Comparison of ENCODE assay signal across 1 cellular context in the genomic region with DNA sequence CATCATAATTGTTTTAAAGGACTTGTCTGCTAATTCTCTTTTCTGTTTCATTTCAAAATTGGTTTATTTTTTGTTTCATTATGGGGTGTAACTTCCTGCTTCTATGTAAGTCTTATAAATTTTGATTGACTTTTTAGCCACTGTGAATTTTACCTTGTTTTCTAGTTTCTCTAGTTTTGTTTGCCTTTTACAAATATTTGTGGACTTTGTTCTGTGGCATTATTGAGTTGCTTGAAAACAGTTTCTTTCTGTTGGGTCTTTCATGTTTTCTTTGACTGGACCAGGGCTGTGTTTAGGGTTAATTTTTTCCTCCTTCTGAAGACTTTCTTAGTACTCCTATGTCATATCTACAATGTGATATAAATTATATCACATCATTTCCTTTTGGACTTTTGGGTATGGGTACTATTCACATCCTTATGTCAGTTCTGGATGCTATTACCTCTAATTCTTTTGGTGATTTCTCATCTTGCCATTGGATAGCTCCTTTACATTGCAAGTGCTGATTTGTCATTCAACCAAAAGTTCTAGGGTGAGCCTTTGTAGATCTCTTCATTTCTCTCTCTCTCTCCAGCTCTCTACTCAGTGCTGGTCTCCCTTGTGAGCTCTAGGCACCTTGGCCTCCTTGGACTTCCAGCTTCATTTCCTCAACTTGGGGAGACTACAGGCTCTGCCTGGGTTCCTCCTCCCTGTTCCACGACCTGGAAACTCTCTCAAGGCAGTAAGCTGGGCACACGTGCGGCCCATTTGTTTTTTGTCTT.
TF ChIP-seq lines count a peak whose summit lies in the region.

No MANE protein-coding gene starts in this region.

TF ChIP-seq in GM23338, 12 proteins besides CTCF, POLR2A, EP300 and RAD21:
- TF ChIP-seq ZNF331 (CRISPR knock-in tag; IDR thresholded peaks at IDR 0.05; ENCODE audit: low read depth), result no peak
- TF ChIP-seq, protein P1, sequence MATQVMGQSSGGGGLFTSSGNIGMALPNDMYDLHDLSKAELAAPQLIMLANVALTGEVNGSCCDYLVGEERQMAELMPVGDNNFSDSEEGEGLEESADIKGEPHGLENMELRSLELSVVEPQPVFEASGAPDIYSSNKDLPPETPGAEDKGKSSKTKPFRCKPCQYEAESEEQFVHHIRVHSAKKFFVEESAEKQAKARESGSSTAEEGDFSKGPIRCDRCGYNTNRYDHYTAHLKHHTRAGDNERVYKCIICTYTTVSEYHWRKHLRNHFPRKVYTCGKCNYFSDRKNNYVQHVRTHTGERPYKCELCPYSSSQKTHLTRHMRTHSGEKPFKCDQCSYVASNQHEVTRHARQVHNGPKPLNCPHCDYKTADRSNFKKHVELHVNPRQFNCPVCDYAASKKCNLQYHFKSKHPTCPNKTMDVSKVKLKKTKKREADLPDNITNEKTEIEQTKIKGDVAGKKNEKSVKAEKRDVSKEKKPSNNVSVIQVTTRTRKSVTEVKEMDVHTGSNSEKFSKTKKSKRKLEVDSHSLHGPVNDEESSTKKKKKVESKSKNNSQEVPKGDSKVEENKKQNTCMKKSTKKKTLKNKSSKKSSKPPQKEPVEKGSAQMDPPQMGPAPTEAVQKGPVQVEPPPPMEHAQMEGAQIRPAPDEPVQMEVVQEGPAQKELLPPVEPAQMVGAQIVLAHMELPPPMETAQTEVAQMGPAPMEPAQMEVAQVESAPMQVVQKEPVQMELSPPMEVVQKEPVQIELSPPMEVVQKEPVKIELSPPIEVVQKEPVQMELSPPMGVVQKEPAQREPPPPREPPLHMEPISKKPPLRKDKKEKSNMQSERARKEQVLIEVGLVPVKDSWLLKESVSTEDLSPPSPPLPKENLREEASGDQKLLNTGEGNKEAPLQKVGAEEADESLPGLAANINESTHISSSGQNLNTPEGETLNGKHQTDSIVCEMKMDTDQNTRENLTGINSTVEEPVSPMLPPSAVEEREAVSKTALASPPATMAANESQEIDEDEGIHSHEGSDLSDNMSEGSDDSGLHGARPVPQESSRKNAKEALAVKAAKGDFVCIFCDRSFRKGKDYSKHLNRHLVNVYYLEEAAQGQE (IDR thresholded peaks at IDR 0.05; ENCODE audit: unreplicated experiment), result no peak
- no peak for TF ChIP-seq EZH2phosphoT487 (IDR thresholded peaks at IDR 0.05; ENCODE audit: unreplicated experiment)
- TF ChIP-seq ZNF114 (CRISPR knock-in tag; IDR thresholded peaks at IDR 0.05), result no peak
- no peak for TF ChIP-seq POLR2AphosphoS5 (IDR thresholded peaks at IDR 0.05; ENCODE audit: low read depth)
- no peak for TF ChIP-seq EZH2 (IDR thresholded peaks at IDR 0.05; ENCODE audit: low read depth, unreplicated experiment)
- TF ChIP-seq, protein P2, sequence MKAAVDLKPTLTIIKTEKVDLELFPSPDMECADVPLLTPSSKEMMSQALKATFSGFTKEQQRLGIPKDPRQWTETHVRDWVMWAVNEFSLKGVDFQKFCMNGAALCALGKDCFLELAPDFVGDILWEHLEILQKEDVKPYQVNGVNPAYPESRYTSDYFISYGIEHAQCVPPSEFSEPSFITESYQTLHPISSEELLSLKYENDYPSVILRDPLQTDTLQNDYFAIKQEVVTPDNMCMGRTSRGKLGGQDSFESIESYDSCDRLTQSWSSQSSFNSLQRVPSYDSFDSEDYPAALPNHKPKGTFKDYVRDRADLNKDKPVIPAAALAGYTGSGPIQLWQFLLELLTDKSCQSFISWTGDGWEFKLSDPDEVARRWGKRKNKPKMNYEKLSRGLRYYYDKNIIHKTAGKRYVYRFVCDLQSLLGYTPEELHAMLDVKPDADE (IDR thresholded peaks at IDR 0.05), result no peak
- no peak for TF ChIP-seq NANOG (IDR thresholded peaks at IDR 0.05; ENCODE audit: borderline replicate concordance)
- TF ChIP-seq STAT1 (IDR thresholded peaks at IDR 0.05; ENCODE audit: unreplicated experiment), result no peak
- no peak for TF ChIP-seq JUNB (IDR thresholded peaks at IDR 0.05; ENCODE audit: unreplicated experiment)
- no peak for TF ChIP-seq CREB1 (CRISPR knock-in tag; IDR thresholded peaks at IDR 0.05; ENCODE audit: low read depth)
- TF ChIP-seq, protein P3, sequence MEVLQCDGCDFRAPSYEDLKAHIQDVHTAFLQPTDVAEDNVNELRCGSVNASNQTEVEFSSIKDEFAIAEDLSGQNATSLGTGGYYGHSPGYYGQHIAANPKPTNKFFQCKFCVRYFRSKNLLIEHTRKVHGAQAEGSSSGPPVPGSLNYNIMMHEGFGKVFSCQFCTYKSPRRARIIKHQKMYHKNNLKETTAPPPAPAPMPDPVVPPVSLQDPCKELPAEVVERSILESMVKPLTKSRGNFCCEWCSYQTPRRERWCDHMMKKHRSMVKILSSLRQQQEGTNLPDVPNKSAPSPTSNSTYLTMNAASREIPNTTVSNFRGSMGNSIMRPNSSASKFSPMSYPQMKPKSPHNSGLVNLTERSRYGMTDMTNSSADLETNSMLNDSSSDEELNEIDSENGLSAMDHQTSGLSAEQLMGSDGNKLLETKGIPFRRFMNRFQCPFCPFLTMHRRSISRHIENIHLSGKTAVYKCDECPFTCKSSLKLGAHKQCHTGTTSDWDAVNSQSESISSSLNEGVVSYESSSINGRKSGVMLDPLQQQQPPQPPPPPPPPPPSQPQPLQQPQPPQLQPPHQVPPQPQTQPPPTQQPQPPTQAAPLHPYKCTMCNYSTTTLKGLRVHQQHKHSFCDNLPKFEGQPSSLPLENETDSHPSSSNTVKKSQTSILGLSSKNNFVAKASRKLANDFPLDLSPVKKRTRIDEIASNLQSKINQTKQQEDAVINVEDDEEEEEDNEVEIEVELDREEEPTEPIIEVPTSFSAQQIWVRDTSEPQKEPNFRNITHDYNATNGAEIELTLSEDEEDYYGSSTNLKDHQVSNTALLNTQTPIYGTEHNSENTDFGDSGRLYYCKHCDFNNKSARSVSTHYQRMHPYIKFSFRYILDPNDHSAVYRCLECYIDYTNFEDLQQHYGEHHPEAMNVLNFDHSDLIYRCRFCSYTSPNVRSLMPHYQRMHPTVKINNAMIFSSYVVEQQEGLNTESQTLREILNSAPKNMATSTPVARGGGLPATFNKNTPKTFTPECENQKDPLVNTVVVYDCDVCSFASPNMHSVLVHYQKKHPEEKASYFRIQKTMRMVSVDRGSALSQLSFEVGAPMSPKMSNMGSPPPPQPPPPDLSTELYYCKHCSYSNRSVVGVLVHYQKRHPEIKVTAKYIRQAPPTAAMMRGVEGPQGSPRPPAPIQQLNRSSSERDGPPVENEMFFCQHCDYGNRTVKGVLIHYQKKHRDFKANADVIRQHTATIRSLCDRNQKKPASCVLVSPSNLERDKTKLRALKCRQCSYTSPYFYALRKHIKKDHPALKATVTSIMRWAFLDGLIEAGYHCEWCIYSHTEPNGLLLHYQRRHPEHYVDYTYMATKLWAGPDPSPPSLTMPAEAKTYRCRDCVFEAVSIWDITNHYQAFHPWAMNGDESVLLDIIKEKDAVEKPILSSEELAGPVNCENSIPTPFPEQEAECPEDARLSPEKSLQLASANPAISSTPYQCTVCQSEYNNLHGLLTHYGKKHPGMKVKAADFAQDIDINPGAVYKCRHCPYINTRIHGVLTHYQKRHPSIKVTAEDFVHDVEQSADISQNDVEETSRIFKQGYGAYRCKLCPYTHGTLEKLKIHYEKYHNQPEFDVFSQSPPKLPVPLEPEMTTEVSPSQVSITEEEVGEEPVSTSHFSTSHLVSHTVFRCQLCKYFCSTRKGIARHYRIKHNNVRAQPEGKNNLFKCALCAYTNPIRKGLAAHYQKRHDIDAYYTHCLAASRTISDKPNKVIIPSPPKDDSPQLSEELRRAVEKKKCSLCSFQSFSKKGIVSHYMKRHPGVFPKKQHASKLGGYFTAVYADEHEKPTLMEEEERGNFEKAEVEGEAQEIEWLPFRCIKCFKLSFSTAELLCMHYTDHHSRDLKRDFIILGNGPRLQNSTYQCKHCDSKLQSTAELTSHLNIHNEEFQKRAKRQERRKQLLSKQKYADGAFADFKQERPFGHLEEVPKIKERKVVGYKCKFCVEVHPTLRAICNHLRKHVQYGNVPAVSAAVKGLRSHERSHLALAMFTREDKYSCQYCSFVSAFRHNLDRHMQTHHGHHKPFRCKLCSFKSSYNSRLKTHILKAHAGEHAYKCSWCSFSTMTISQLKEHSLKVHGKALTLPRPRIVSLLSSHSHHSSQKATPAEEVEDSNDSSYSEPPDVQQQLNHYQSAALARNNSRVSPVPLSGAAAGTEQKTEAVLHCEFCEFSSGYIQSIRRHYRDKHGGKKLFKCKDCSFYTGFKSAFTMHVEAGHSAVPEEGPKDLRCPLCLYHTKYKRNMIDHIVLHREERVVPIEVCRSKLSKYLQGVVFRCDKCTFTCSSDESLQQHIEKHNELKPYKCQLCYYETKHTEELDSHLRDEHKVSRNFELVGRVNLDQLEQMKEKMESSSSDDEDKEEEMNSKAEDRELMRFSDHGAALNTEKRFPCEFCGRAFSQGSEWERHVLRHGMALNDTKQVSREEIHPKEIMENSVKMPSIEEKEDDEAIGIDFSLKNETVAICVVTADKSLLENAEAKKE (CRISPR knock-in tag; IDR thresholded peaks at IDR 0.05), result no peak
